30 cellular contexts compared by ENCODE assay signal in the genomic region with DNA sequence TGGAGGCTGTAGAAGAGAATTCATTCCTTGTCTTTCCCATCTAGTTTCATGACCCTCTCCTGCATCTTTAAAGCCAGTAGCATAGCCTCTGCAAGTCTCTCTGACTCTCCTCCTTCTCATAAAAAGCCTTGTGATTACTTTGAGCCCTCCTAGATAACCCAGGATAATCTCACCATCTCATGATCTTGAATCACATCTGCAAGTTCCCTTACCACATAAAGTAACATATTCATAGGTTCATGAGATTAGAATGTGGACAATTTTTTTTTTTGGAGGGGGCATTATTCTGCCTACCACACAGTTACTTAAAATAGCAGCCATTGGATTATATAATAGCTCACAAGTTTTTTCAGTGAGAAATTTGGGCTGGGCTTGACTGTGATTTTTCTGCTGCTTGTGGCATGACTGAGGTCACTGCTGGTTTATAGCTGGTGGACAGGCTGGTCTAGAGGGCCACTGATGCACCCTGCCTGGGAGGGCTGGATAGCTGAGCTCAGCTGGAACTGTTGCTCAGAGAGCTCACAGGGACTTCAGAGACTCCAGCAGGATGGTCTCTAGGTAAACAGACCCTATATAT.
DNase-seq lines count a peak whose midpoint lies in the region; ATAC-seq and FAIRE-seq lines count a peak whose summit lies in the region.
"Had no signal": no experiment of that assay in that cellular context is flagged by ENCODE, and none has a peak within 500 bp of the region (broad histone marks: within the 10 kb centered on the region; RNA-seq: fewer than 3 reads in every experiment).

No MANE protein-coding gene starts in this region.

- no peak overlapping the region for H3K27ac Mint-ChIP-seq in effector memory CD8-positive, alpha-beta T cell
- H3K27ac Mint-ChIP-seq: activated CD8-positive, alpha-beta memory T cell treated with anti-CD3 and anti-CD28 coated beads, Interleukin-2, amount 10 ng/mL, durations not matched to agents 7 days and 5 days; dendritic cell treated with granulocyte-macrophage colony-stimulating factor and Interleukin-4, amounts not matched to agents 40 ng/mL and 50 ng/mL, for 4 days; endodermal cell; neural progenitor cell; T-helper 1 cell treated with Interleukin-12 subunit alpha and Interleukin-12 subunit beta and Interleukin-4 antibody, amounts not matched to agents 30 μg/mL and 1 μg/mL, for 36 hours had no signal

- H3K4me3 Mint-ChIP-seq in effector memory CD8-positive, alpha-beta T cell = no peak overlapping the region
- H3K4me3 Mint-ChIP-seq: activated CD8-positive, alpha-beta memory T cell treated with anti-CD3 and anti-CD28 coated beads, Interleukin-2, amount 10 ng/mL, durations not matched to agents 7 days and 5 days; dendritic cell treated with granulocyte-macrophage colony-stimulating factor and Interleukin-4, amounts not matched to agents 40 ng/mL and 50 ng/mL, for 4 days; endodermal cell; neural progenitor cell; T-helper 1 cell treated with Interleukin-12 subunit alpha and Interleukin-12 subunit beta and Interleukin-4 antibody, amounts not matched to agents 30 μg/mL and 1 μg/mL, for 36 hours had no signal

- no peaks in the 10 kb centered on the region for H3K4me1 Mint-ChIP-seq in effector memory CD8-positive, alpha-beta T cell (ENCODE audit: low read depth in 2 of 2)
- H3K4me1 Mint-ChIP-seq: activated CD8-positive, alpha-beta memory T cell treated with anti-CD3 and anti-CD28 coated beads, Interleukin-2, amount 10 ng/mL, durations not matched to agents 7 days and 5 days; neural progenitor cell had no signal

- no peaks in the 10 kb centered on the region for H3K36me3 Mint-ChIP-seq in effector memory CD8-positive, alpha-beta T cell (ENCODE audit: insufficient read depth)
- H3K36me3 Mint-ChIP-seq: activated CD8-positive, alpha-beta memory T cell treated with anti-CD3 and anti-CD28 coated beads, Interleukin-2, amount 10 ng/mL, durations not matched to agents 7 days and 5 days had no signal

- ATAC-seq in left cardiac atrium (peak; percentile 44 to 57), Right ventricle myocardium inferior (no peak)
- no peak for ATAC-seq in effector memory CD8-positive, alpha-beta T cell (replicated peaks)
- ATAC-seq: activated CD8-positive, alpha-beta memory T cell treated with anti-CD3 and anti-CD28 coated beads, Interleukin-2, amount 10 ng/mL, durations not matched to agents 7 days and 5 days; body of pancreas; GM12878; K562 had no signal

- no peak for FAIRE-seq in GM19239 (lab: Jason Lieb, UNC)
- FAIRE-seq: GM12878, K562 had no signal

- H3K9me3 Mint-ChIP-seq in effector memory CD8-positive, alpha-beta T cell = peaks cover 5 to 10% of the 10 kb centered on the region in 2 donors
- H3K9me3 Mint-ChIP-seq: T-helper 1 cell treated with Interleukin-12 subunit alpha and Interleukin-12 subunit beta and Interleukin-4 antibody, amounts not matched to agents 30 μg/mL and 1 μg/mL, for 36 hours had no signal

- intact Hi-C loops in left cardiac atrium (cut with DNase I) = no loop called here
- intact Hi-C loops in Right ventricle myocardium inferior (cut with DNase I) = no loop called here

- no peaks in the 10 kb centered on the region for H3K27me3 Mint-ChIP-seq in effector memory CD8-positive, alpha-beta T cell
- H3K27me3 Mint-ChIP-seq: activated CD8-positive, alpha-beta memory T cell treated with anti-CD3 and anti-CD28 coated beads, Interleukin-2, amount 10 ng/mL, durations not matched to agents 7 days and 5 days; dendritic cell treated with granulocyte-macrophage colony-stimulating factor and Interleukin-4, amounts not matched to agents 40 ng/mL and 50 ng/mL, for 4 days had no signal

- DNase-seq in left cardiac atrium (no peak), Right ventricle myocardium inferior (ENCODE audit: missing footprints) (no peak), myocyte (ENCODE audit: low read depth) (peak; percentile 88), GM19239 (ENCODE audit: insufficient read length, low spot score) (no peak)
- no peak for DNase-seq in effector memory CD8-positive, alpha-beta T cell
- no peak for DNase-seq in NK-92 treated with Interleukin-12 subunit alpha and Interleukin-12 subunit beta, amount 100 ng/mL, for 24 hours (lab: John Stamatoyannopoulos, UW)
- DNase-seq: activated CD8-positive, alpha-beta memory T cell treated with anti-CD3 and anti-CD28 coated beads, Interleukin-2, amount 10 ng/mL, durations not matched to agents 7 days and 5 days; activated gamma-delta T cell treated with Interleukin-2 at 50 U/mL for 16 hours; activated T-cell treated with anti-CD3 and anti-CD28 coated beads, Interleukin-2, amount 50 U/mL, for 48 hours; body of pancreas; endodermal cell; foreskin fibroblast; hippocampal formation; NCI-H1092 treated with DMSO at 0.1 percent for 48 hours; NCI-H1694 treated with DMSO at 0.1 percent for 48 hours; NCI-H446; retina; RPMI8226; stimulated activated CD4-positive, alpha-beta T cell treated with anti-CD3 and anti-CD28 coated beads, Interleukin-1b, Interleukin-23, amount 100 ng/mL, for 48 hours; stimulated activated naive CD4-positive, alpha-beta T cell treated with Interleukin-2 at 50 U/mL for 16 hours had no signal

- peak overlapping the region; percentile 26 for H3K27ac ChIP-seq in angular gyrus (ENCODE audit: low read depth, low read length)
- H3K27ac ChIP-seq: BLaER1, body of pancreas, neural progenitor cell, parathyroid adenoma, SK-N-MC, suprapubic skin had no signal

Comparison
In these comparisons a context has a peak if more than half of its experiments do, and no peak if none do; other contexts are left out.
1. ATAC-seq: peak in left cardiac atrium (2 of 2); none in Right ventricle myocardium inferior (single experiment) and effector memory CD8-positive, alpha-beta T cell (single experiment).